13 cellular contexts compared by ENCODE assay signal in the genomic region with DNA sequence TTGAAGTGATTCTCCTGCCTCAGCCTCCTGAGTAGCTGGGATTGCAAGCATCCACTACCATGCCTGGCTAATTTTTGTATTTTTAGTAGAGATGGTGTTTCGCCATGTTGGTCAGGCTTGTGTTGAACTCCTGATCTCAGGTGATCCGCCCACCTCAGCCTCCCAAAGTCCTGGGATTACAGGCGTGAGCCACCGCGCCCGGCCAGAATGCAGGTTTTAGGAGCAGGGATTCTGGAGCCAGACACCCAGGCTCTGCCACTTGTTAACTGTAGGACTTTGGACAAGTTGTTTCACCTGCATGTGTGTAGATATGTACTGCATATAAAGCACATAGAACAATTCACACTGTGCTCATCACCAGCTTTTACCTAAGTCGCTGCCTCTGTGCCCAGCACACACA. TPM values are rescaled to one million over a fixed set of nuclear protein-coding genes. Genes with fewer than 3 reads are reported as not detected.
"Had no signal": no experiment of that assay in that cellular context is flagged by ENCODE, and none has a peak within 500 bp of the region (broad histone marks: within the 10 kb centered on the region; RNA-seq: fewer than 3 reads in every experiment).

No MANE protein-coding gene starts in this region.

RNA-seq across cellular contexts. Expression of a gene that starts 14.7 kb away (rescaled TPM):
- total RNA-seq: activated B cell treated with CpG ODN at 0.5 μM for 24 hours; activated CD4-positive, alpha-beta T cell treated with anti-CD3 and anti-CD28 coated beads for 36 hours; activated CD4-positive, alpha-beta T cell treated with anti-CD3 and anti-CD28 coated beads, Interleukin-2, amount 10 ng/mL, durations not matched to agents 7 days and 5 days; activated CD8-positive, alpha-beta memory T cell treated with anti-CD3 and anti-CD28 coated beads for 36 hours; activated CD8-positive, alpha-beta T cell treated with anti-CD3 and anti-CD28 coated beads for 36 hours; activated naive CD4-positive, alpha-beta T cell treated with anti-CD3 and anti-CD28 coated beads for 36 hours; activated naive CD4-positive, alpha-beta T cell treated with anti-CD3 and anti-CD28 coated beads, Interleukin-2, amount 50 U/mL, for 72 hours; activated naive CD8-positive, alpha-beta T cell treated with anti-CD3 and anti-CD28 coated beads for 36 hours; activated T-helper 2 cell treated with anti-CD3 and anti-CD28 coated beads, Interferon-gamma antibody, Interleukin-2, Interleukin-4, amounts not matched to agents 10 μg/mL and 5 μg/mL and 100 μg/mL, durations not matched to agents 14 hours and 24 hours and 36 hours; ascending aorta; bronchial epithelial cell; cardiac muscle cell; cerebellum had no signal
